Comparison of ENCODE assay signal across 1 cellular context in genomic region chr11:64660205-64660604, GRCh38.
TF ChIP-seq lines count a peak whose summit lies in the region.

No MANE protein-coding gene starts in this region.

TF ChIP-seq in WTC11, 78 proteins besides CTCF, POLR2A, EP300 and RAD21 (continued from another document):
- TF ChIP-seq ZBTB43 (CRISPR knock-in tag; IDR thresholded peaks at IDR 0.05) (no peak), ZNF671 (CRISPR knock-in tag; IDR thresholded peaks at IDR 0.05) (no peak)
